ENCODE assay signal across 23 cellular contexts in genomic region chr6:147214248-147215227, GRCh38.
"Had no signal": no experiment of that assay in that cellular context is flagged by ENCODE, and none has a peak within 500 bp of the region (broad histone marks: within the 10 kb centered on the region; RNA-seq: fewer than 3 reads in every experiment).

No MANE protein-coding gene starts in this region.

- H3K27me3 ChIP-seq: adrenal gland, ascending aorta, gastroesophageal sphincter, hepatocyte, ovary, stomach, tibial nerve had no signal

- H3K4me1 ChIP-seq: ascending aorta, prostate gland had no signal

- H3K27ac ChIP-seq: adrenal gland, ascending aorta, gastroesophageal sphincter, hepatocyte, ovary, prostate gland, skin epidermis, stomach, tibial nerve had no signal

- H3K36me3 ChIP-seq: adrenal gland, ascending aorta, gastroesophageal sphincter, ovary, prostate gland had no signal

- H3K9me3 ChIP-seq: adrenal gland, ascending aorta, gastroesophageal sphincter, ovary, prostate gland, stomach, tibial nerve had no signal

- DNase-seq: activated CD4-positive, alpha-beta memory T cell treated with anti-CD3 and anti-CD28 coated beads for 36 hours; activated CD4-positive, alpha-beta T cell treated with anti-CD3 and anti-CD28 coated beads, Interleukin-2, amount 10 ng/mL, durations not matched to agents 24 days and 14 days; activated CD4-positive, CD25-positive, alpha-beta regulatory T cell treated with anti-CD3 and anti-CD28 coated beads, Interleukin-2, amount 50 U/mL, for 72 hours; activated CD8-positive, alpha-beta memory T cell treated with anti-CD3 and anti-CD28 coated beads, Interleukin-2, amount 50 U/mL, for 4 hours; activated effector memory CD4-positive, alpha-beta T cell treated with anti-CD3 and anti-CD28 coated beads, Interleukin-2, amount 50 U/mL, for 16 hours; activated naive CD4-positive, alpha-beta T cell treated with anti-CD3 and anti-CD28 coated beads for 36 hours; activated naive CD8-positive, alpha-beta T cell treated with anti-CD3 and anti-CD28 coated beads for 36 hours; activated T-cell treated with anti-CD3 and anti-CD28 coated beads, Interleukin-2, amount 50 U/mL, for 1 hour; adrenal gland; cortex of kidney; islet precursor cell; left ventricle myocardium superior; ovary; retina; stimulated activated naive B cell treated with anti-CD40 and anti-IgM and Interleukin-4, amounts not matched to agents 10 μg/mL and 1 μg/mL and 100 μg/mL, for 72 hours; stomach; T-helper 1 cell had no signal

- H3K4me3 ChIP-seq: adrenal gland, ascending aorta, gastroesophageal sphincter, hepatocyte, ovary, prostate gland, skin epidermis, stomach, tibial nerve had no signal
